In genomic region chr6:106132153-106132698, GRCh38 we compare ENCODE assay signal across 3 cellular contexts.
TF ChIP-seq lines count a peak whose summit lies in the region.

No MANE protein-coding gene starts in this region.

TF ChIP-seq in HepG2, 621 proteins besides CTCF, POLR2A, EP300 and RAD21:
- TF ChIP-seq THAP11 (CRISPR knock-in tag; IDR thresholded peaks at IDR 0.05), result no peak
- TF ChIP-seq RFX1 (IDR thresholded peaks at IDR 0.05), result peak; percentile 30; the same call in 1 of the 2 replicates

TF ChIP-seq in GM12878, 131 proteins besides CTCF, POLR2A, EP300 and RAD21:
- no peak for TF ChIP-seq KLF5 (IDR thresholded peaks at IDR 0.05; ENCODE audit: partially characterized antibody)
- TF ChIP-seq ZNF217 (IDR thresholded peaks at IDR 0.05), result no peak
- TF ChIP-seq BMI1 (IDR thresholded peaks at IDR 0.05; ENCODE audit: borderline replicate concordance), result peak; percentile 46; the same call in 1 of the 2 replicates

TF ChIP-seq in H1, 55 proteins besides CTCF, POLR2A, EP300 and RAD21:
- TF ChIP-seq SP4 (IDR thresholded peaks at IDR 0.05; ENCODE audit: low read length) (no peak), SIRT6 (IDR thresholded peaks at IDR 0.05; ENCODE audit: low read length) (no peak), SIN3A (conservative IDR thresholded peaks at IDR 0.05 in 1 of 2, IDR thresholded peaks at IDR 0.05 in 1 of 2; ENCODE audit: low read depth in 1 of 2, low read length in 2 of 2) (no peak), POU5F1 (IDR thresholded peaks at IDR 0.05; ENCODE audit: low read depth, low read length) (no peak), SAP30 (IDR thresholded peaks at IDR 0.05; ENCODE audit: insufficient read depth, insufficient replicate concordance, low read length) (no peak), HDAC2 (IDR thresholded peaks at IDR 0.05; ENCODE audit: borderline replicate concordance in 1 of 2, low read depth in 2 of 2, low read length in 2 of 2) (no peak), BACH1 (IDR thresholded peaks at IDR 0.05; ENCODE audit: low read length) (no peak), PHF8 (conservative IDR thresholded peaks at IDR 0.05; ENCODE audit: low read depth, low read length) (no peak), JUND (IDR thresholded peaks at IDR 0.05; ENCODE audit: low read length) (no peak), TEAD4 (IDR thresholded peaks at IDR 0.05; ENCODE audit: low read depth, low read length) (no peak)
- TF ChIP-seq, protein P1, sequence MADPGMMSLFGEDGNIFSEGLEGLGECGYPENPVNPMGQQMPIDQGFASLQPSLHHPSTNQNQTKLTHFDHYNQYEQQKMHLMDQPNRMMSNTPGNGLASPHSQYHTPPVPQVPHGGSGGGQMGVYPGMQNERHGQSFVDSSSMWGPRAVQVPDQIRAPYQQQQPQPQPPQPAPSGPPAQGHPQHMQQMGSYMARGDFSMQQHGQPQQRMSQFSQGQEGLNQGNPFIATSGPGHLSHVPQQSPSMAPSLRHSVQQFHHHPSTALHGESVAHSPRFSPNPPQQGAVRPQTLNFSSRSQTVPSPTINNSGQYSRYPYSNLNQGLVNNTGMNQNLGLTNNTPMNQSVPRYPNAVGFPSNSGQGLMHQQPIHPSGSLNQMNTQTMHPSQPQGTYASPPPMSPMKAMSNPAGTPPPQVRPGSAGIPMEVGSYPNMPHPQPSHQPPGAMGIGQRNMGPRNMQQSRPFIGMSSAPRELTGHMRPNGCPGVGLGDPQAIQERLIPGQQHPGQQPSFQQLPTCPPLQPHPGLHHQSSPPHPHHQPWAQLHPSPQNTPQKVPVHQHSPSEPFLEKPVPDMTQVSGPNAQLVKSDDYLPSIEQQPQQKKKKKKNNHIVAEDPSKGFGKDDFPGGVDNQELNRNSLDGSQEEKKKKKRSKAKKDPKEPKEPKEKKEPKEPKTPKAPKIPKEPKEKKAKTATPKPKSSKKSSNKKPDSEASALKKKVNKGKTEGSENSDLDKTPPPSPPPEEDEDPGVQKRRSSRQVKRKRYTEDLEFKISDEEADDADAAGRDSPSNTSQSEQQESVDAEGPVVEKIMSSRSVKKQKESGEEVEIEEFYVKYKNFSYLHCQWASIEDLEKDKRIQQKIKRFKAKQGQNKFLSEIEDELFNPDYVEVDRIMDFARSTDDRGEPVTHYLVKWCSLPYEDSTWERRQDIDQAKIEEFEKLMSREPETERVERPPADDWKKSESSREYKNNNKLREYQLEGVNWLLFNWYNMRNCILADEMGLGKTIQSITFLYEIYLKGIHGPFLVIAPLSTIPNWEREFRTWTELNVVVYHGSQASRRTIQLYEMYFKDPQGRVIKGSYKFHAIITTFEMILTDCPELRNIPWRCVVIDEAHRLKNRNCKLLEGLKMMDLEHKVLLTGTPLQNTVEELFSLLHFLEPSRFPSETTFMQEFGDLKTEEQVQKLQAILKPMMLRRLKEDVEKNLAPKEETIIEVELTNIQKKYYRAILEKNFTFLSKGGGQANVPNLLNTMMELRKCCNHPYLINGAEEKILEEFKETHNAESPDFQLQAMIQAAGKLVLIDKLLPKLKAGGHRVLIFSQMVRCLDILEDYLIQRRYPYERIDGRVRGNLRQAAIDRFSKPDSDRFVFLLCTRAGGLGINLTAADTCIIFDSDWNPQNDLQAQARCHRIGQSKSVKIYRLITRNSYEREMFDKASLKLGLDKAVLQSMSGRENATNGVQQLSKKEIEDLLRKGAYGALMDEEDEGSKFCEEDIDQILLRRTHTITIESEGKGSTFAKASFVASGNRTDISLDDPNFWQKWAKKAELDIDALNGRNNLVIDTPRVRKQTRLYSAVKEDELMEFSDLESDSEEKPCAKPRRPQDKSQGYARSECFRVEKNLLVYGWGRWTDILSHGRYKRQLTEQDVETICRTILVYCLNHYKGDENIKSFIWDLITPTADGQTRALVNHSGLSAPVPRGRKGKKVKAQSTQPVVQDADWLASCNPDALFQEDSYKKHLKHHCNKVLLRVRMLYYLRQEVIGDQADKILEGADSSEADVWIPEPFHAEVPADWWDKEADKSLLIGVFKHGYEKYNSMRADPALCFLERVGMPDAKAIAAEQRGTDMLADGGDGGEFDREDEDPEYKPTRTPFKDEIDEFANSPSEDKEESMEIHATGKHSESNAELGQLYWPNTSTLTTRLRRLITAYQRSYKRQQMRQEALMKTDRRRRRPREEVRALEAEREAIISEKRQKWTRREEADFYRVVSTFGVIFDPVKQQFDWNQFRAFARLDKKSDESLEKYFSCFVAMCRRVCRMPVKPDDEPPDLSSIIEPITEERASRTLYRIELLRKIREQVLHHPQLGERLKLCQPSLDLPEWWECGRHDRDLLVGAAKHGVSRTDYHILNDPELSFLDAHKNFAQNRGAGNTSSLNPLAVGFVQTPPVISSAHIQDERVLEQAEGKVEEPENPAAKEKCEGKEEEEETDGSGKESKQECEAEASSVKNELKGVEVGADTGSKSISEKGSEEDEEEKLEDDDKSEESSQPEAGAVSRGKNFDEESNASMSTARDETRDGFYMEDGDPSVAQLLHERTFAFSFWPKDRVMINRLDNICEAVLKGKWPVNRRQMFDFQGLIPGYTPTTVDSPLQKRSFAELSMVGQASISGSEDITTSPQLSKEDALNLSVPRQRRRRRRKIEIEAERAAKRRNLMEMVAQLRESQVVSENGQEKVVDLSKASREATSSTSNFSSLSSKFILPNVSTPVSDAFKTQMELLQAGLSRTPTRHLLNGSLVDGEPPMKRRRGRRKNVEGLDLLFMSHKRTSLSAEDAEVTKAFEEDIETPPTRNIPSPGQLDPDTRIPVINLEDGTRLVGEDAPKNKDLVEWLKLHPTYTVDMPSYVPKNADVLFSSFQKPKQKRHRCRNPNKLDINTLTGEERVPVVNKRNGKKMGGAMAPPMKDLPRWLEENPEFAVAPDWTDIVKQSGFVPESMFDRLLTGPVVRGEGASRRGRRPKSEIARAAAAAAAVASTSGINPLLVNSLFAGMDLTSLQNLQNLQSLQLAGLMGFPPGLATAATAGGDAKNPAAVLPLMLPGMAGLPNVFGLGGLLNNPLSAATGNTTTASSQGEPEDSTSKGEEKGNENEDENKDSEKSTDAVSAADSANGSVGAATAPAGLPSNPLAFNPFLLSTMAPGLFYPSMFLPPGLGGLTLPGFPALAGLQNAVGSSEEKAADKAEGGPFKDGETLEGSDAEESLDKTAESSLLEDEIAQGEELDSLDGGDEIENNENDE (IDR thresholded peaks at IDR 0.05; ENCODE audit: insufficient replicate concordance, low read length), result no peak
